Comparison of ENCODE assay signal across 1 cellular context in genomic region chr6:37102299-37103168, GRCh38.
TF ChIP-seq lines count a peak whose summit lies in the region.

No MANE protein-coding gene starts in this region.

TF ChIP-seq in HepG2, 621 proteins besides CTCF, POLR2A, EP300 and RAD21 (continued from another document and continues in another):
- TF ChIP-seq, protein P1, sequence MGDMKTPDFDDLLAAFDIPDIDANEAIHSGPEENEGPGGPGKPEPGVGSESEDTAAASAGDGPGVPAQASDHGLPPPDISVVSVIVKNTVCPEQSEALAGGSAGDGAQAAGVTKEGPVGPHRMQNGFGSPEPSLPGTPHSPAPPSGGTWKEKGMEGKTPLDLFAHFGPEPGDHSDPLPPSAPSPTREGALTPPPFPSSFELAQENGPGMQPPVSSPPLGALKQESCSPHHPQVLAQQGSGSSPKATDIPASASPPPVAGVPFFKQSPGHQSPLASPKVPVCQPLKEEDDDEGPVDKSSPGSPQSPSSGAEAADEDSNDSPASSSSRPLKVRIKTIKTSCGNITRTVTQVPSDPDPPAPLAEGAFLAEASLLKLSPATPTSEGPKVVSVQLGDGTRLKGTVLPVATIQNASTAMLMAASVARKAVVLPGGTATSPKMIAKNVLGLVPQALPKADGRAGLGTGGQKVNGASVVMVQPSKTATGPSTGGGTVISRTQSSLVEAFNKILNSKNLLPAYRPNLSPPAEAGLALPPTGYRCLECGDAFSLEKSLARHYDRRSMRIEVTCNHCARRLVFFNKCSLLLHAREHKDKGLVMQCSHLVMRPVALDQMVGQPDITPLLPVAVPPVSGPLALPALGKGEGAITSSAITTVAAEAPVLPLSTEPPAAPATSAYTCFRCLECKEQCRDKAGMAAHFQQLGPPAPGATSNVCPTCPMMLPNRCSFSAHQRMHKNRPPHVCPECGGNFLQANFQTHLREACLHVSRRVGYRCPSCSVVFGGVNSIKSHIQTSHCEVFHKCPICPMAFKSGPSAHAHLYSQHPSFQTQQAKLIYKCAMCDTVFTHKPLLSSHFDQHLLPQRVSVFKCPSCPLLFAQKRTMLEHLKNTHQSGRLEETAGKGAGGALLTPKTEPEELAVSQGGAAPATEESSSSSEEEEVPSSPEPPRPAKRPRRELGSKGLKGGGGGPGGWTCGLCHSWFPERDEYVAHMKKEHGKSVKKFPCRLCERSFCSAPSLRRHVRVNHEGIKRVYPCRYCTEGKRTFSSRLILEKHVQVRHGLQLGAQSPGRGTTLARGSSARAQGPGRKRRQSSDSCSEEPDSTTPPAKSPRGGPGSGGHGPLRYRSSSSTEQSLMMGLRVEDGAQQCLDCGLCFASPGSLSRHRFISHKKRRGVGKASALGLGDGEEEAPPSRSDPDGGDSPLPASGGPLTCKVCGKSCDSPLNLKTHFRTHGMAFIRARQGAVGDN (CRISPR knock-in tag; IDR thresholded peaks at IDR 0.05), result peak; percentile 89
- TF ChIP-seq RBM22 (optimal IDR thresholded peaks at IDR 0.05; ENCODE audit: low read length), result no peak
- TF ChIP-seq ZNF17 (CRISPR knock-in tag; IDR thresholded peaks at IDR 0.05), result no peak
- no peak for TF ChIP-seq ZNF550 (CRISPR knock-in tag; IDR thresholded peaks at IDR 0.05; ENCODE audit: borderline replicate concordance)
- no peak for TF ChIP-seq MTF2 (CRISPR knock-in tag; IDR thresholded peaks at IDR 0.05; ENCODE audit: borderline replicate concordance)
- TF ChIP-seq KDM4B (CRISPR knock-in tag; IDR thresholded peaks at IDR 0.05), result peak; percentile 27; the same call in 1 of the 2 replicates
- peak; percentile 82; the same call in 1 of the 2 replicates for TF ChIP-seq KDM5B (CRISPR knock-in tag; IDR thresholded peaks at IDR 0.05; ENCODE audit: borderline replicate concordance)
- TF ChIP-seq FOXK2 (IDR thresholded peaks at IDR 0.05), result no peak
- TF ChIP-seq ZMYM4 (CRISPR knock-in tag; IDR thresholded peaks at IDR 0.05), result 0 out of 2 replicates have a peak, but pooled peaks have one; percentile 13
- peak; percentile 26 for TF ChIP-seq STAG1 (CRISPR knock-in tag; IDR thresholded peaks at IDR 0.05)
- peak; percentile 52; the same call in 1 of the 2 replicates for TF ChIP-seq HNF4A (CRISPR knock-in tag; IDR thresholded peaks at IDR 0.05)
- no peak; the same call in 1 of the 2 replicates for TF ChIP-seq ZBTB33 (CRISPR knock-in tag; IDR thresholded peaks at IDR 0.05)
- TF ChIP-seq ZNF225 (CRISPR knock-in tag; IDR thresholded peaks at IDR 0.05), result peak; percentile 67
- TF ChIP-seq, protein P2, sequence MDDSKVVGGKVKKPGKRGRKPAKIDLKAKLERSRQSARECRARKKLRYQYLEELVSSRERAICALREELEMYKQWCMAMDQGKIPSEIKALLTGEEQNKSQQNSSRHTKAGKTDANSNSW (CRISPR knock-in tag; IDR thresholded peaks at IDR 0.05; ENCODE audit: borderline replicate concordance), result no peak
- TF ChIP-seq AKNA (CRISPR knock-in tag; IDR thresholded peaks at IDR 0.05; ENCODE audit: borderline replicate concordance), result no peak
- no peak for TF ChIP-seq RFXANK (CRISPR knock-in tag; IDR thresholded peaks at IDR 0.05)
- no peak for TF ChIP-seq ZNF607 (CRISPR knock-in tag; IDR thresholded peaks at IDR 0.05; ENCODE audit: borderline replicate concordance)
- no peak for TF ChIP-seq ZNF530 (CRISPR knock-in tag; IDR thresholded peaks at IDR 0.05; ENCODE audit: low read depth)
- no peak; the same call in 1 of the 2 replicates for TF ChIP-seq RCOR2 (CRISPR knock-in tag; IDR thresholded peaks at IDR 0.05)
- TF ChIP-seq, protein P3, sequence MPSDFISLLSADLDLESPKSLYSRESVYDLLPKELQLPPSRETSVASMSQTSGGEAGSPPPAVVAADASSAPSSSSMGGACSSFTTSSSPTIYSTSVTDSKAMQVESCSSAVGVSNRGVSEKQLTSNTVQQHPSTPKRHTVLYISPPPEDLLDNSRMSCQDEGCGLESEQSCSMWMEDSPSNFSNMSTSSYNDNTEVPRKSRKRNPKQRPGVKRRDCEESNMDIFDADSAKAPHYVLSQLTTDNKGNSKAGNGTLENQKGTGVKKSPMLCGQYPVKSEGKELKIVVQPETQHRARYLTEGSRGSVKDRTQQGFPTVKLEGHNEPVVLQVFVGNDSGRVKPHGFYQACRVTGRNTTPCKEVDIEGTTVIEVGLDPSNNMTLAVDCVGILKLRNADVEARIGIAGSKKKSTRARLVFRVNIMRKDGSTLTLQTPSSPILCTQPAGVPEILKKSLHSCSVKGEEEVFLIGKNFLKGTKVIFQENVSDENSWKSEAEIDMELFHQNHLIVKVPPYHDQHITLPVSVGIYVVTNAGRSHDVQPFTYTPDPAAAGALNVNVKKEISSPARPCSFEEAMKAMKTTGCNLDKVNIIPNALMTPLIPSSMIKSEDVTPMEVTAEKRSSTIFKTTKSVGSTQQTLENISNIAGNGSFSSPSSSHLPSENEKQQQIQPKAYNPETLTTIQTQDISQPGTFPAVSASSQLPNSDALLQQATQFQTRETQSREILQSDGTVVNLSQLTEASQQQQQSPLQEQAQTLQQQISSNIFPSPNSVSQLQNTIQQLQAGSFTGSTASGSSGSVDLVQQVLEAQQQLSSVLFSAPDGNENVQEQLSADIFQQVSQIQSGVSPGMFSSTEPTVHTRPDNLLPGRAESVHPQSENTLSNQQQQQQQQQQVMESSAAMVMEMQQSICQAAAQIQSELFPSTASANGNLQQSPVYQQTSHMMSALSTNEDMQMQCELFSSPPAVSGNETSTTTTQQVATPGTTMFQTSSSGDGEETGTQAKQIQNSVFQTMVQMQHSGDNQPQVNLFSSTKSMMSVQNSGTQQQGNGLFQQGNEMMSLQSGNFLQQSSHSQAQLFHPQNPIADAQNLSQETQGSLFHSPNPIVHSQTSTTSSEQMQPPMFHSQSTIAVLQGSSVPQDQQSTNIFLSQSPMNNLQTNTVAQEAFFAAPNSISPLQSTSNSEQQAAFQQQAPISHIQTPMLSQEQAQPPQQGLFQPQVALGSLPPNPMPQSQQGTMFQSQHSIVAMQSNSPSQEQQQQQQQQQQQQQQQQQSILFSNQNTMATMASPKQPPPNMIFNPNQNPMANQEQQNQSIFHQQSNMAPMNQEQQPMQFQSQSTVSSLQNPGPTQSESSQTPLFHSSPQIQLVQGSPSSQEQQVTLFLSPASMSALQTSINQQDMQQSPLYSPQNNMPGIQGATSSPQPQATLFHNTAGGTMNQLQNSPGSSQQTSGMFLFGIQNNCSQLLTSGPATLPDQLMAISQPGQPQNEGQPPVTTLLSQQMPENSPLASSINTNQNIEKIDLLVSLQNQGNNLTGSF (CRISPR knock-in tag; IDR thresholded peaks at IDR 0.05), result peak; percentile 63; the same call in 1 of the 2 replicates
- TF ChIP-seq ZBTB26 (CRISPR knock-in tag; IDR thresholded peaks at IDR 0.05; ENCODE audit: borderline replicate concordance), result peak; percentile 71; the same call in 1 of the 2 replicates
- no peak for TF ChIP-seq MBD4 (IDR thresholded peaks at IDR 0.05; ENCODE audit: borderline replicate concordance, low read length)
- no peak for TF ChIP-seq RBM39 (IDR thresholded peaks at IDR 0.05; ENCODE audit: low read depth, low read length, poor library complexity, severe bottlenecking)
- TF ChIP-seq, protein P4, sequence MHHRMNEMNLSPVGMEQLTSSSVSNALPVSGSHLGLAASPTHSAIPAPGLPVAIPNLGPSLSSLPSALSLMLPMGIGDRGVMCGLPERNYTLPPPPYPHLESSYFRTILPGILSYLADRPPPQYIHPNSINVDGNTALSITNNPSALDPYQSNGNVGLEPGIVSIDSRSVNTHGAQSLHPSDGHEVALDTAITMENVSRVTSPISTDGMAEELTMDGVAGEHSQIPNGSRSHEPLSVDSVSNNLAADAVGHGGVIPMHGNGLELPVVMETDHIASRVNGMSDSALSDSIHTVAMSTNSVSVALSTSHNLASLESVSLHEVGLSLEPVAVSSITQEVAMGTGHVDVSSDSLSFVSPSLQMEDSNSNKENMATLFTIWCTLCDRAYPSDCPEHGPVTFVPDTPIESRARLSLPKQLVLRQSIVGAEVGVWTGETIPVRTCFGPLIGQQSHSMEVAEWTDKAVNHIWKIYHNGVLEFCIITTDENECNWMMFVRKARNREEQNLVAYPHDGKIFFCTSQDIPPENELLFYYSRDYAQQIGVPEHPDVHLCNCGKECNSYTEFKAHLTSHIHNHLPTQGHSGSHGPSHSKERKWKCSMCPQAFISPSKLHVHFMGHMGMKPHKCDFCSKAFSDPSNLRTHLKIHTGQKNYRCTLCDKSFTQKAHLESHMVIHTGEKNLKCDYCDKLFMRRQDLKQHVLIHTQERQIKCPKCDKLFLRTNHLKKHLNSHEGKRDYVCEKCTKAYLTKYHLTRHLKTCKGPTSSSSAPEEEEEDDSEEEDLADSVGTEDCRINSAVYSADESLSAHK (CRISPR knock-in tag; IDR thresholded peaks at IDR 0.05; ENCODE audit: borderline replicate concordance), result no peak
- no peak for TF ChIP-seq SNAI1 (CRISPR knock-in tag; IDR thresholded peaks at IDR 0.05; ENCODE audit: borderline replicate concordance)
- TF ChIP-seq MAFF (IDR thresholded peaks at IDR 0.05; ENCODE audit: low read depth, low read length), result no peak
- no peak for TF ChIP-seq DZIP1 (CRISPR knock-in tag; IDR thresholded peaks at IDR 0.05)
- TF ChIP-seq TBX3 (IDR thresholded peaks at IDR 0.05; ENCODE audit: borderline replicate concordance), result no peak
- no peak for TF ChIP-seq ZNF83 (CRISPR knock-in tag; IDR thresholded peaks at IDR 0.05; ENCODE audit: borderline replicate concordance)
